Comparison of ENCODE assay signal across 16 cellular contexts in genomic region chr16:82220541-82220940, GRCh38. TPM values are rescaled to one million over a fixed set of nuclear protein-coding genes. Genes with fewer than 3 reads are reported as not detected.
DNase-seq lines count a peak whose midpoint lies in the region; ATAC-seq, FAIRE-seq and TF ChIP-seq lines count a peak whose summit lies in the region.
"Had no signal": no experiment of that assay in that cellular context is flagged by ENCODE, and none has a peak within 500 bp of the region (broad histone marks: within the 10 kb centered on the region; RNA-seq: fewer than 3 reads in every experiment).

No MANE protein-coding gene starts in this region.

- H2AK5ac ChIP-seq in trophoblast cell (ENCODE audit: low read length) = no peak overlapping the region

- no peaks in the 10 kb centered on the region for H4K20me1 ChIP-seq in HepG2 (ENCODE audit: insufficient read depth, low read length)
- H4K20me1 ChIP-seq: BLaER1 treated with 17β-estradiol and CSF1 and Interleukin-3, amounts not matched to agents 10 nM and 100 nM had no signal

- no peak overlapping the region for H4K8ac ChIP-seq in trophoblast cell (ENCODE audit: low read depth, low read length)

- H2BK5ac ChIP-seq in trophoblast cell (ENCODE audit: low read depth, low read length, poor library complexity) = no peak overlapping the region

- no peak overlapping the region for H3K4me2 ChIP-seq in HepG2 (ENCODE audit: low read depth, low read length)
- no peak overlapping the region for H3K4me2 ChIP-seq in trophoblast cell (ENCODE audit: low read length)
- H3K4me2 ChIP-seq: BLaER1 treated with 17β-estradiol and CSF1 and Interleukin-3, amounts not matched to agents 10 nM and 100 nM had no signal

- H2AFZ ChIP-seq in HepG2 (ENCODE audit: low read length) = no peak overlapping the region
- H2AFZ ChIP-seq in trophoblast cell (ENCODE audit: insufficient read depth, low read length, poor library complexity) = no peak overlapping the region

- TF ChIP-seq CTCF in HepG2 (CRISPR knock-in tag; IDR thresholded peaks at IDR 0.05) = no peak
- no peak for TF ChIP-seq CTCF in right lobe of liver (IDR thresholded peaks at IDR 0.05)
- TF ChIP-seq CTCF in bronchial epithelial cell (IDR thresholded peaks at IDR 0.05; ENCODE audit: insufficient read depth, low read length, severe bottlenecking) = no peak

- no TSS peak for BruUV-seq in HepG2 (replicated peaks; lab: Mats Ljungman, UMichigan)

- TF ChIP-seq POLR2A in HepG2 (IDR thresholded peaks at IDR 0.05; ENCODE audit: insufficient read depth in 1 of 2, low read depth in 2 of 2, low read length in 2 of 2) = no peak
- no peak for TF ChIP-seq POLR2A in right lobe of liver (IDR thresholded peaks at IDR 0.05)

- 30% methylated on average over 4 of the region's 4 CpGs for WGBS in HepG2 (ENCODE audit: low lambda C conversion rate)
- WGBS in right lobe of liver (ENCODE audit: insufficient coverage, low coverage, low lambda C conversion rate, missing lambda C conversion rate) = 80% methylated on average over 4 of the region's 4 CpGs
- WGBS in trophoblast cell (ENCODE audit: extremely low coverage, insufficient coverage, insufficient read length) = 100% methylated on average over 3 of the region's 4 CpGs

- H3K27ac ChIP-seq in HepG2 (ENCODE audit: extremely low read length, insufficient read depth, low read length) = no peak overlapping the region
- no peak overlapping the region for H3K27ac ChIP-seq in right lobe of liver
- no peak overlapping the region for H3K27ac ChIP-seq in trophoblast cell (ENCODE audit: low read depth, low read length)
- H3K27ac ChIP-seq: BLaER1 treated with 17β-estradiol and CSF1 and Interleukin-3, amounts not matched to agents 10 nM and 100 nM had no signal

- in situ Hi-C loops in HepG2 (cut with HindIII; ENCODE audit: extremely low pct_ligation_motif_present, low pct_unique_long_range_greater_than_20kb) = loop anchor here (10.0 kb wide), 1 partner anchor 276 kb away; no protein-coding TSS in a partner anchor

- no peak overlapping the region for H3K4me3 ChIP-seq in HepG2 (replicated peaks in 1 of 3; ENCODE audit: insufficient read depth in 1 of 3, low read depth in 2 of 3, low read length in 3 of 3)
- no peak overlapping the region for H3K4me3 ChIP-seq in right lobe of liver
- no peak overlapping the region for H3K4me3 ChIP-seq in bronchial epithelial cell (ENCODE audit: low read depth, low read length)
- peak overlapping the region; percentile 8 for H3K4me3 ChIP-seq in trophoblast cell (ENCODE audit: low read depth, low read length)
- H3K4me3 ChIP-seq: BLaER1 treated with 17β-estradiol and CSF1 and Interleukin-3, amounts not matched to agents 10 nM and 100 nM; HAP-1 had no signal

- H2BK12ac ChIP-seq in trophoblast cell (ENCODE audit: low read length) = no peak overlapping the region

- no peak overlapping the region for H2BK120ac ChIP-seq in trophoblast cell (ENCODE audit: insufficient read depth, low read length, poor library complexity)

- H4K91ac ChIP-seq in trophoblast cell (ENCODE audit: low read depth, low read length) = no peak overlapping the region

- POLR2A ChIA-PET in HepG2 (lab: Yijun Ruan, JAX) = no interaction called here

- TF ChIP-seq RAD21 in HepG2 (CRISPR knock-in tag; IDR thresholded peaks at IDR 0.05) = no peak

- no peaks in the 10 kb centered on the region for H3K79me1 ChIP-seq in trophoblast cell (ENCODE audit: low read length)

- no peak overlapping the region for H3K9ac ChIP-seq in HepG2 (ENCODE audit: insufficient read depth, low read depth, low read length)
- no peak overlapping the region for H3K9ac ChIP-seq in trophoblast cell (ENCODE audit: low read length)
- H3K9ac ChIP-seq: BLaER1 treated with 17β-estradiol and CSF1 and Interleukin-3, amounts not matched to agents 10 nM and 100 nM had no signal

- H3K14ac ChIP-seq in trophoblast cell (ENCODE audit: low read length) = no peak overlapping the region

- no peak for TF ChIP-seq EP300 in HepG2 (IDR thresholded peaks at IDR 0.05; ENCODE audit: low read depth in 2 of 2, low read length in 2 of 2)
- no peak for TF ChIP-seq EP300 in HepG2 (CRISPR knock-in tag; IDR thresholded peaks at IDR 0.05; ENCODE audit: borderline replicate concordance)

- intact Hi-C loops in HepG2 (cut with micrococcal nuclease; ENCODE audit: unreplicated experiment) = no loop called here
- intact Hi-C loops in right lobe of liver (cut with DNase I) = no loop called here

- no peaks in the 10 kb centered on the region for H3K9me3 ChIP-seq in HepG2 (ENCODE audit: low read length)
- H3K9me3 ChIP-seq in right lobe of liver = no peaks in the 10 kb centered on the region
- H3K9me3 ChIP-seq in trophoblast cell (ENCODE audit: insufficient read depth, low read depth, low read length) = peaks cover 6% of the 10 kb centered on the region
- H3K9me3 ChIP-seq: BLaER1 treated with 17β-estradiol and CSF1 and Interleukin-3, amounts not matched to agents 10 nM and 100 nM; HAP-1 had no signal

- H3K36me3 ChIP-seq in HepG2 (replicated peaks in 1 of 2; ENCODE audit: control insufficient read depth in 1 of 2, insufficient read depth in 2 of 2, low read length in 2 of 2) (no peaks in the 10 kb centered on the region), right lobe of liver (no peaks in the 10 kb centered on the region), bronchial epithelial cell (ENCODE audit: control insufficient read depth, insufficient read depth, low read length) (no peaks in the 10 kb centered on the region), trophoblast cell (ENCODE audit: control insufficient read depth in 1 of 2, insufficient read depth in 2 of 2, low read length in 2 of 2) (no peaks in the 10 kb centered on the region)
- H3K36me3 ChIP-seq: BLaER1 treated with 17β-estradiol and CSF1 and Interleukin-3, amounts not matched to agents 10 nM and 100 nM; HAP-1 had no signal

- H3K79me2 ChIP-seq in HepG2 (ENCODE audit: insufficient read depth, low read length) = no peaks in the 10 kb centered on the region
- H3K79me2 ChIP-seq in trophoblast cell (ENCODE audit: control insufficient read depth, insufficient read depth, low read length, poor library complexity) = no peaks in the 10 kb centered on the region

- DNase-seq in HepG2 (ENCODE audit: low spot score) = no peak
- no peak for DNase-seq in right lobe of liver
- no peak for DNase-seq in bronchial epithelial cell (ENCODE audit: low read depth)
- DNase-seq in trophoblast cell = no peak
- no peak for DNase-seq in activated effector memory CD4-positive, alpha-beta T cell treated with anti-CD3 and anti-CD28 coated beads, Interleukin-2, amount 50 U/mL, for 16 hours
- no peak for DNase-seq in Ammon's horn (ENCODE audit: low spot score)
- no peak for DNase-seq in NCI-H524 (lab: John Stamatoyannopoulos, UW)
- DNase-seq: 8988T; AML-193; CD4-positive, CD25-positive, alpha-beta regulatory T cell; DMS53; GF-D8; GOT3; HFFc6 had no signal

- H4K12ac ChIP-seq in trophoblast cell (ENCODE audit: low read depth, low read length) = no peak overlapping the region

- H3K4ac ChIP-seq in trophoblast cell (ENCODE audit: low read depth, low read length) = no peak overlapping the region

- no peak overlapping the region for H3K18ac ChIP-seq in trophoblast cell (ENCODE audit: low read length)

- peak overlapping the region; percentile 99 for H3K23ac ChIP-seq in trophoblast cell (ENCODE audit: low read length)

- H3K4me1 ChIP-seq in HepG2 (ENCODE audit: insufficient read depth, low read length) = no peaks in the 10 kb centered on the region
- H3K4me1 ChIP-seq in right lobe of liver = no peaks in the 10 kb centered on the region
- no peaks in the 10 kb centered on the region for H3K4me1 ChIP-seq in trophoblast cell (ENCODE audit: control insufficient read depth in 1 of 2, insufficient read depth in 2 of 2, low read length in 2 of 2)
- H3K4me1 ChIP-seq: HAP-1 had no signal

- H3K27me3 ChIP-seq in HepG2 (ENCODE audit: control insufficient read depth in 1 of 2, insufficient read depth in 2 of 2, low read length in 2 of 2) = no peaks in the 10 kb centered on the region
- H3K27me3 ChIP-seq in right lobe of liver = no peaks in the 10 kb centered on the region
- H3K27me3 ChIP-seq in bronchial epithelial cell (ENCODE audit: control insufficient read depth, insufficient read depth, low read length) = no peaks in the 10 kb centered on the region
- no peaks in the 10 kb centered on the region for H3K27me3 ChIP-seq in trophoblast cell (ENCODE audit: insufficient read depth, low read length)
- H3K27me3 ChIP-seq: BLaER1 treated with 17β-estradiol and CSF1 and Interleukin-3, amounts not matched to agents 10 nM and 100 nM had no signal

- FAIRE-seq in HepG2 (lab: Jason Lieb, UNC) = no peak
- FAIRE-seq in bronchial epithelial cell (lab: Jason Lieb, UNC) = peak; percentile 99

- ATAC-seq in HepG2 = no peak
- ATAC-seq in right lobe of liver = no peak

- CTCF ChIA-PET in HepG2 (lab: Yijun Ruan, JAX; ENCODE audit: low intra/inter-chr PET ratio, low total read pairs) = interaction anchor here (1.0 kb wide), 1 partner anchor 10 kb away, joined by 3 read pairs; no protein-coding TSS in a partner anchor

RNA-seq across cellular contexts. Expression of gene MPHOSPH6, which starts 50.5 kb away (rescaled TPM):
- total RNA-seq in HepG2 (2016; rRNA removed; fragmentation: Illumina TruSeq; extraction: Trizol) (76.4 and 96.7 TPM in 2 replicates), right lobe of liver (10 to 100 TPM in 3 of 6 experiments, 1 to 10 TPM in 3; 5.0 to 22.1 (median 9.4) TPM), bronchial epithelial cell (71.8 and 91.9 TPM in 2 replicates)
- 20.4 and 20.5 TPM in 2 replicates for total RNA-seq in HepG2 (2016; cell fraction: cytosol; rRNA removed; fragmentation: Illumina TruSeq; extraction: Trizol; ENCODE audit: low read depth)
- total RNA-seq in HepG2 (2016; cell fraction: insoluble cytoplasmic fraction; rRNA removed; fragmentation: Illumina TruSeq; extraction: Trizol) = 74.6 and 97.7 TPM in 2 replicates
- total RNA-seq in HepG2 (2016; cell fraction: membrane; rRNA removed; fragmentation: Illumina TruSeq; extraction: Trizol) = 27.4 and 30.3 TPM in 2 replicates
- total RNA-seq in HepG2 (2016; cell fraction: nucleus; rRNA removed; fragmentation: Illumina TruSeq; extraction: Trizol) = 74.3 and 90.0 TPM in 2 replicates
- polyA plus RNA-seq in HepG2 (2011; rRNA removed) = 16.5 and 28.4 TPM in 2 replicates
- polyA plus RNA-seq in HepG2 (2011; cell fraction: cytosol; rRNA removed) = 8.3 and 14.2 TPM in 2 replicates
- polyA plus RNA-seq in HepG2 (2011; cell fraction: nucleus; rRNA removed) = 15.0 and 24.4 TPM in 2 replicates
- 28.5 and 32.4 TPM in 2 replicates for polyA plus RNA-seq in HepG2 (2012)
- polyA plus RNA-seq in HepG2 (2016; cell fraction: cytosol; fragmentation: Illumina TruSeq; extraction: Trizol; ENCODE audit: low read depth) = 16.9 and 21.1 TPM in 2 replicates
- polyA plus RNA-seq in HepG2 (2016; cell fraction: insoluble cytoplasmic fraction; fragmentation: Illumina TruSeq; extraction: Trizol; ENCODE audit: low read depth) = 137 and 158 TPM in 2 replicates
- polyA plus RNA-seq in HepG2 (2016; cell fraction: membrane; fragmentation: Illumina TruSeq; extraction: Trizol; ENCODE audit: low read depth) = 27.4 and 29.7 TPM in 2 replicates
- polyA plus RNA-seq in HepG2 (2016; cell fraction: nucleus; fragmentation: Illumina TruSeq; extraction: Trizol; ENCODE audit: insufficient read depth, low read depth) = 113 and 119 TPM in 2 replicates
- 2.7 and 3.5 TPM in 2 replicates for polyA minus RNA-seq in HepG2 (2011; rRNA and poly(A)+ RNA removed; ENCODE audit: low replicate concordance)
- polyA minus RNA-seq in HepG2 (2011; cell fraction: cytosol; rRNA and poly(A)+ RNA removed) = 8.9 and 10.0 TPM in 2 replicates
- 62.7 and 63.1 TPM in 2 replicates for polyA minus RNA-seq in HepG2 (2011; cell fraction: nucleus; rRNA and poly(A)+ RNA removed)
- 22.0 and 22.5 TPM in 2 replicates for polyA plus RNA-seq in trophoblast cell (2013)
